Comparison of ENCODE assay signal across 8 cellular contexts in genomic region chr20:39986231-39986904, GRCh38.
DNase-seq lines count a peak whose midpoint lies in the region; ATAC-seq, FAIRE-seq and TF ChIP-seq lines count a peak whose summit lies in the region.

No MANE protein-coding gene starts in this region.

- H3K27ac ChIP-seq in layer of hippocampus (ENCODE audit: low read depth, low read length) (peak overlapping the region; percentile 64), subcutaneous abdominal adipose tissue (ENCODE audit: low read depth, low read length) (peak overlapping the region; percentile 93)
- no peak overlapping the region for H3K27ac ChIP-seq in effector memory CD4-positive, alpha-beta T cell (ENCODE audit: insufficient read depth, low read length, poor library complexity, severe bottlenecking)

- ATAC-seq in HG02571 (IDR thresholded peaks at IDR 0.05; ENCODE audit: unreplicated experiment) (no peak), HG02610 (IDR thresholded peaks at IDR 0.05; ENCODE audit: unreplicated experiment) (no peak)

- H3K9me3 ChIP-seq in MG63 (no peaks in the 10 kb centered on the region), subcutaneous abdominal adipose tissue (ENCODE audit: control insufficient read depth in 5 of 5, low read length in 5 of 5) (peaks cover 0 to 11% (median 0%) of the 10 kb centered on the region in 5 donors)
- H3K9me3 ChIP-seq in effector memory CD4-positive, alpha-beta T cell (ENCODE audit: control insufficient read depth, low read length) = no peaks in the 10 kb centered on the region

- H3K9ac ChIP-seq in subcutaneous abdominal adipose tissue (ENCODE audit: low read length in 5 of 5) = peak overlapping the region; percentile 7 to 78 (median 39)

- DNase-seq in MG63 (peak; percentile 70), bronchial epithelial cell (ENCODE audit: low read depth) (peak; percentile 48), HTR-8/SVneo (ENCODE audit: insufficient read length, low spot score) (no peak)
- DNase-seq in effector memory CD4-positive, alpha-beta T cell = no peak

- no peak for TF ChIP-seq CTCF in bronchial epithelial cell (IDR thresholded peaks at IDR 0.05; ENCODE audit: insufficient read depth, low read length, severe bottlenecking)

- H3K4me1 ChIP-seq in subcutaneous abdominal adipose tissue (ENCODE audit: control insufficient read depth in 5 of 5, insufficient read depth in 5 of 5, low read length in 5 of 5) = peaks cover 12 to 46% (median 28%) of the 10 kb centered on the region in 5 donors
- no peaks in the 10 kb centered on the region for H3K4me1 ChIP-seq in effector memory CD4-positive, alpha-beta T cell (ENCODE audit: control insufficient read depth, insufficient read depth, low read length, poor library complexity, severe bottlenecking)

- FAIRE-seq in bronchial epithelial cell (lab: Jason Lieb, UNC) (no peak), HTR-8/SVneo (lab: Jason Lieb, UNC) (no peak)

- H3K4me3 ChIP-seq in MG63 (no peak overlapping the region), bronchial epithelial cell (ENCODE audit: low read depth, low read length) (no peak overlapping the region), subcutaneous abdominal adipose tissue (ENCODE audit: low read depth in 1 of 5, low read length in 5 of 5) (peak overlapping the region in 2 of 5 donors; percentile 28 to 29)
- no peak overlapping the region for H3K4me3 ChIP-seq in effector memory CD4-positive, alpha-beta T cell (ENCODE audit: insufficient read depth, low read depth, low read length, poor library complexity, severe bottlenecking)

- H3K36me3 ChIP-seq in MG63 (no peaks in the 10 kb centered on the region), bronchial epithelial cell (ENCODE audit: control insufficient read depth, insufficient read depth, low read length) (no peaks in the 10 kb centered on the region), subcutaneous abdominal adipose tissue (ENCODE audit: control insufficient read depth in 5 of 5, insufficient read depth in 5 of 5, low read length in 5 of 5) (no peaks in the 10 kb centered on the region)
- no peaks in the 10 kb centered on the region for H3K36me3 ChIP-seq in effector memory CD4-positive, alpha-beta T cell (ENCODE audit: control insufficient read depth, insufficient read depth, low read length)

- H3K27me3 ChIP-seq in MG63 (no peaks in the 10 kb centered on the region), bronchial epithelial cell (ENCODE audit: control insufficient read depth, insufficient read depth, low read length) (no peaks in the 10 kb centered on the region), layer of hippocampus (ENCODE audit: control insufficient read depth, insufficient read depth, low read length) (no peaks in the 10 kb centered on the region), subcutaneous abdominal adipose tissue (ENCODE audit: control insufficient read depth in 5 of 5, insufficient read depth in 4 of 5, low read length in 5 of 5) (no peaks in the 10 kb centered on the region)
- H3K27me3 ChIP-seq in effector memory CD4-positive, alpha-beta T cell (replicated peaks; ENCODE audit: control insufficient read depth, insufficient read depth, low read length, poor library complexity, severe bottlenecking) = no peaks in the 10 kb centered on the region

Comparison
In these comparisons a context has a peak if more than half of its experiments do, and no peak if none do; other contexts are left out.
1. DNase-seq: peak in MG63 (single experiment) and bronchial epithelial cell (single experiment); none in HTR-8/SVneo (single experiment) and effector memory CD4-positive, alpha-beta T cell (0 of 3).